In the genomic region with DNA sequence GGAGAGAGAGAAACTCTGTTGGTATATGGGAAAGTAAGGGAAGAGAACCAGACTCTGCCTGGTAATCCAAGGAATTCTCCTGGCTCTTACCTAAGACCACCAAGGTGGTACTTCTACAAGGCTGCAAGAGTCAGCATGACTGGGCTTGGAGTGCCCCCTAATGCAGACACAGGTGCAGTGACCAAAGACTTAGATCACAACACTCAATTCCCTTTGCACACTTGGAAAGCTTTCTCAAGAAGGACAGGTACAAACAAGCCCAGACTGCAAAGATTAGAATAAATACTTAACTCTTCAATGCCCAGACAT, we compare ENCODE assay signal across 1 cellular context.
A peak's percentile ranks its signal among the peaks of the same experiment; 100 is the strongest.
TF ChIP-seq lines count a peak whose summit lies in the region.

No MANE protein-coding gene starts in this region.

TF ChIP-seq in HepG2, 621 proteins besides CTCF, POLR2A, EP300 and RAD21:
- TF ChIP-seq ZNF614 (CRISPR knock-in tag; IDR thresholded peaks at IDR 0.05; ENCODE audit: borderline replicate concordance) = no peak
- TF ChIP-seq STAG1 (CRISPR knock-in tag; IDR thresholded peaks at IDR 0.05) = peak; percentile 49
